Comparison of ENCODE assay signal across 8 cellular contexts in the genomic region with DNA sequence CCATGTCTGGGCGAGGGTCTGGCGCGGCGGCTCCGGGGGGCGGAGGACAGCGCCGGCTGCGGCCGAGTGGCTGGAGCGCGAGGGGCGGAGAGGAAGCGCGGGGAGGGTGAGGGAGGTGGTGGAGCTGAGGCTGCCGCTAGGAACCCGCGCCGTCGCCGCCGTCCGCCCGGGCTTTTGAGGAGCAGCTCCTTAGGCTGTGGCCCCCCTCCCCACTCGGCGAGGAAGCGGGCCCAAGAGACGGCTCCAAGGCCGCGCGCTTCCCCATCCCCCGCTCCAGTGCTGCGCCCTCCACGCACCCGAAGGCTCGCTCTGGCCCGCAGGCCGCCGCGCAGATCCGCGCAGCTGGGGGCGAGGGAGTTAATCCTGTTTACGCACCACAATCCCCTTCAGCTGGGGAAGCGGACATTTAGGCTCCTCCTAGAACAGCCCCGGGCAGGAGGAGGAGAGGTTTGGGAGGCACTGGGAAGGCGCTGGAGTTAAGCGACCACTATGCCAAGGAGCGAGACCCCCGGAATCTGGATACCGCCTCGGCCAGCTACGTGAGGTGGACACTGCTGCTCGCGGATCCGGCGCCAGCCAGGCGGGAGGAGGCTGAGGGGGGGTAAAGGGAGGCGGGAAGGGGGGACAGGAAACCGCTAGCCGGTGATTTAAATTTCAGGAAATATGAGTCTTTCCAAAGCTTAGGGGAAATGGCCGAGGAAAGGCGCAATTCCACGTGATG. TPM values are rescaled to one million over a fixed set of nuclear protein-coding genes. Genes with fewer than 3 reads are reported as not detected.
DNase-seq lines count a peak whose midpoint lies in the region; ATAC-seq and TF ChIP-seq lines count a peak whose summit lies in the region.

A gene with protein sequence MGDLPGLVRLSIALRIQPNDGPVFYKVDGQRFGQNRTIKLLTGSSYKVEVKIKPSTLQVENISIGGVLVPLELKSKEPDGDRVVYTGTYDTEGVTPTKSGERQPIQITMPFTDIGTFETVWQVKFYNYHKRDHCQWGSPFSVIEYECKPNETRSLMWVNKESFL (minus strand): TSS at position 553 of the 721 bp plus-strand sequence. CDS start 549 bp downstream, at position 4.

- H3K9me3 ChIP-seq in ascending aorta: no peaks in the 10 kb centered on the region

- H3K27me3 ChIP-seq in ascending aorta: no peaks in the 10 kb centered on the region

- H3K36me3 ChIP-seq in ascending aorta: peaks cover 0 to 12% of the 10 kb centered on the region in 2 donors

- peaks cover 0 to 7% of the 10 kb centered on the region in 2 donors for H3K4me1 ChIP-seq in ascending aorta

- intact Hi-C loops in ascending aorta (cut with DNase I) (loop anchor here (2.0 to 5.0 kb wide), 2 partner anchors 69 to 118 kb away; no protein-coding TSS in a partner anchor), left cardiac atrium (cut with DNase I) (no loop called here)

- peak within 1 kb of the TSS; percentile 94 to 95 for H3K27ac ChIP-seq in ascending aorta

- TF ChIP-seq CTCF in ascending aorta (IDR thresholded peaks at IDR 0.05): no peak
- no peak for TF ChIP-seq CTCF in omental fat pad (IDR thresholded peaks at IDR 0.05)

- ATAC-seq in left cardiac atrium: peak; percentile 85 to 90
- ATAC-seq in omental fat pad (ENCODE audit: low FRiP score): peak; percentile 80
- ATAC-seq in HG02938 (IDR thresholded peaks at IDR 0.05; ENCODE audit: unreplicated experiment): no peak

- DNase-seq in activated naive CD4-positive, alpha-beta T cell treated with Interleukin-2 at 50 U/mL for 16 hours: peak; percentile 4
- no peak for DNase-seq in activated naive CD4-positive, alpha-beta T cell (lab: John Stamatoyannopoulos, UW)
- DNase-seq in NCI-H446 (lab: John Stamatoyannopoulos, UW): peak; percentile 72 to 83
- peak in 1 of 2 donors; percentile 83 for DNase-seq in ascending aorta (ENCODE audit: low spot score in 2 of 2)
- peak; percentile 77 for DNase-seq in left cardiac atrium
- DNase-seq in omental fat pad (ENCODE audit: low spot score): peak; percentile 35
- DNase-seq in cortex of kidney (lab: John Stamatoyannopoulos, UW): no peak

- H3K4me3 ChIP-seq in ascending aorta: peak within 1 kb of the TSS; percentile 68 to 90

RNA-seq across cellular contexts. Expression of the gene that starts here (rescaled TPM):
- total RNA-seq in ascending aorta (37.7 TPM), left cardiac atrium (10 to 100 TPM; 16.8 to 19.1 TPM), omental fat pad (10 to 100 TPM; 40.8 to 67.9 (median 49.4) TPM)

Comparison
In these comparisons a context has a peak if more than half of its experiments do, and no peak if none do; other contexts are left out.
1. DNase-seq: peak in activated naive CD4-positive, alpha-beta T cell treated with Interleukin-2 at 50 U/mL for 16 hours (single experiment), NCI-H446 (2 of 2), left cardiac atrium (single experiment) and omental fat pad (single experiment); none in activated naive CD4-positive, alpha-beta T cell (0 of 4) and cortex of kidney (single experiment).